9 cellular contexts compared by ENCODE assay signal in genomic region chr14:92670967-92671366, GRCh38.
A peak's percentile ranks its signal among the peaks of the same experiment; 100 is the strongest.
DNase-seq lines count a peak whose midpoint lies in the region; ATAC-seq and TF ChIP-seq lines count a peak whose summit lies in the region.
"Had no signal": no experiment of that assay in that cellular context is flagged by ENCODE, and none has a peak within 500 bp of the region (broad histone marks: within the 10 kb centered on the region; RNA-seq: fewer than 3 reads in every experiment).

No MANE protein-coding gene starts in this region.

- POLR2A ChIA-PET in PC-3 (lab: Charles Lee; ENCODE audit: unreplicated experiment), result no interaction called here

- BruUV-seq in PC-3 (replicated peaks; lab: Mats Ljungman, UMichigan), result no TSS peak

- H3K36me3 ChIP-seq in PC-3 (ENCODE audit: low read depth, low read length), result no peaks in the 10 kb centered on the region

- intact Hi-C loops in activated naive CD4-positive, alpha-beta T cell treated with anti-CD3 and anti-CD28 coated beads for 36 hours (cut with micrococcal nuclease), result no loop called here
- intact Hi-C loops in PC-3 (cut with micrococcal nuclease), result no loop called here

- no peaks in the 10 kb centered on the region for H3F3A ChIP-seq in PC-3 (ENCODE audit: low read length, unreplicated experiment)

- H3K27me3 Mint-ChIP-seq in activated naive CD4-positive, alpha-beta T cell treated with anti-CD3 and anti-CD28 coated beads for 36 hours (ENCODE audit: low read depth), result no peaks in the 10 kb centered on the region
- H3K27me3 Mint-ChIP-seq in stimulated activated naive CD8-positive, alpha-beta T cell treated with anti-CD3 and anti-CD28 coated beads, Interleukin-15, amount 100 ng/mL, for 72 hours, result no peaks in the 10 kb centered on the region

- peaks cover 17 to 31% of the 10 kb centered on the region in 2 donors for H3K36me3 Mint-ChIP-seq in activated naive CD4-positive, alpha-beta T cell treated with anti-CD3 and anti-CD28 coated beads, Interleukin-2, amount 50 U/mL, for 72 hours
- H3K36me3 Mint-ChIP-seq in activated naive CD4-positive, alpha-beta T cell treated with anti-CD3 and anti-CD28 coated beads for 36 hours (ENCODE audit: low read depth), result peaks cover 19% of the 10 kb centered on the region

- H3K79me2 ChIP-seq in PC-3 (ENCODE audit: low read length), result no peaks in the 10 kb centered on the region

- peak overlapping the region; percentile 60 to 83 for H3K27ac Mint-ChIP-seq in activated naive CD4-positive, alpha-beta T cell treated with anti-CD3 and anti-CD28 coated beads, Interleukin-2, amount 50 U/mL, for 72 hours
- no peak overlapping the region for H3K27ac Mint-ChIP-seq in activated naive CD4-positive, alpha-beta T cell treated with anti-CD3 and anti-CD28 coated beads for 36 hours
- H3K27ac Mint-ChIP-seq in stimulated activated naive CD8-positive, alpha-beta T cell treated with anti-CD3 and anti-CD28 coated beads, Interleukin-15, amount 100 ng/mL, for 72 hours, result peak overlapping the region in 1 of 2 donors; percentile 90

- 0 out of 2 replicates have a peak, but pooled peaks cover 4% of the 10 kb centered on the region for H3K4me1 ChIP-seq in PC-3 (ENCODE audit: insufficient read depth, low read length)

- TF ChIP-seq CTCF in fibroblast of mammary gland (conservative IDR thresholded peaks at IDR 0.05; ENCODE audit: control insufficient read depth, insufficient read depth, low read depth, low read length) (no peak), PC-3 (conservative IDR thresholded peaks at IDR 0.05; ENCODE audit: low read depth, low read length) (no peak)

- ATAC-seq in activated naive CD4-positive, alpha-beta T cell treated with anti-CD3 and anti-CD28 coated beads, Interleukin-2, amount 50 U/mL, for 72 hours, result peak in 1 of 2 donors; percentile 80
- peak; percentile 37 for ATAC-seq in stimulated activated naive CD8-positive, alpha-beta T cell treated with anti-CD3 and anti-CD28 coated beads, Interleukin-15, amount 100 ng/mL, for 72 hours
- ATAC-seq in PC-3 (no peak), GM18907 (IDR thresholded peaks at IDR 0.05; ENCODE audit: unreplicated experiment) (no peak)

- H3K4me1 Mint-ChIP-seq in activated naive CD4-positive, alpha-beta T cell treated with anti-CD3 and anti-CD28 coated beads for 36 hours (ENCODE audit: low read depth), result peaks cover 73% of the 10 kb centered on the region
- H3K4me1 Mint-ChIP-seq in stimulated activated naive CD8-positive, alpha-beta T cell treated with anti-CD3 and anti-CD28 coated beads, Interleukin-15, amount 100 ng/mL, for 72 hours, result peaks cover 96% of the 10 kb centered on the region

- H3K9me2 ChIP-seq in PC-3 (replicated peaks; ENCODE audit: low read length), result no peaks in the 10 kb centered on the region

- H3K4me3 Mint-ChIP-seq in activated naive CD4-positive, alpha-beta T cell treated with anti-CD3 and anti-CD28 coated beads for 36 hours, result no peak overlapping the region
- H3K4me3 Mint-ChIP-seq in stimulated activated naive CD8-positive, alpha-beta T cell treated with anti-CD3 and anti-CD28 coated beads, Interleukin-15, amount 100 ng/mL, for 72 hours, result no peak overlapping the region

- no peak overlapping the region for H3K27ac ChIP-seq in PC-3 (ENCODE audit: low read length)
- H3K27ac ChIP-seq: coronary artery had no signal

- CTCF ChIA-PET in activated naive CD4-positive, alpha-beta T cell treated with anti-CD3 and anti-CD28 coated beads for 36 hours (lab: Charles Lee), result interaction anchor here (0.9 to 1.5 kb wide), 6 partner anchors 10 to 58 kb away, joined by 3 to 8 read pairs (median 4); no protein-coding TSS in a partner anchor
- CTCF ChIA-PET in PC-3 (lab: Charles Lee), result no interaction called here

- H3K9ac ChIP-seq in PC-3 (ENCODE audit: low read length), result no peak overlapping the region

- no peaks in the 10 kb centered on the region for H4K20me1 ChIP-seq in PC-3 (ENCODE audit: low read length)

- DNase-seq in activated naive CD4-positive, alpha-beta T cell treated with anti-CD3 and anti-CD28 coated beads, Interleukin-2, amount 50 U/mL, for 72 hours (ENCODE audit: low spot score in 2 of 2), result no peak
- DNase-seq in activated naive CD4-positive, alpha-beta T cell treated with anti-CD3 and anti-CD28 coated beads for 36 hours, result no peak
- DNase-seq in RKO (ENCODE audit: low spot score), result peak; percentile 28
- DNase-seq in fibroblast of mammary gland (ENCODE audit: low read depth), result peak; percentile 83
- no peak for DNase-seq in stimulated activated naive CD8-positive, alpha-beta T cell treated with anti-CD3 and anti-CD28 coated beads, Interleukin-15, amount 100 ng/mL, for 72 hours
- DNase-seq in PC-3, result no peak
- no peak for DNase-seq in NCI-H2196 (lab: John Stamatoyannopoulos, UW; ENCODE audit: unreplicated experiment)

- H3K4me3 ChIP-seq in fibroblast of mammary gland (ENCODE audit: control insufficient read depth, low read depth, low read length) (no peak overlapping the region), PC-3 (ENCODE audit: low read length) (no peak overlapping the region)
- H3K4me3 ChIP-seq: coronary artery had no signal

- no peaks in the 10 kb centered on the region for H3K9me3 ChIP-seq in PC-3 (ENCODE audit: low read length)

- no peaks in the 10 kb centered on the region for H3K9me3 Mint-ChIP-seq in activated naive CD4-positive, alpha-beta T cell treated with anti-CD3 and anti-CD28 coated beads, Interleukin-2, amount 50 U/mL, for 72 hours
- H3K9me3 Mint-ChIP-seq in activated naive CD4-positive, alpha-beta T cell treated with anti-CD3 and anti-CD28 coated beads for 36 hours, result no peaks in the 10 kb centered on the region
- H3K9me3 Mint-ChIP-seq in stimulated activated naive CD8-positive, alpha-beta T cell treated with anti-CD3 and anti-CD28 coated beads, Interleukin-15, amount 100 ng/mL, for 72 hours, result no peaks in the 10 kb centered on the region

- H3K4me2 ChIP-seq in PC-3 (ENCODE audit: low read length), result no peak overlapping the region

- H2AFZ ChIP-seq in PC-3 (ENCODE audit: low read length), result no peak overlapping the region

- no peaks in the 10 kb centered on the region for H3K27me3 ChIP-seq in PC-3 (ENCODE audit: low read length)

Comparison
In these comparisons a context has a peak if more than half of its experiments do, and no peak if none do; other contexts are left out.
1. DNase-seq: peak in RKO (single experiment) and fibroblast of mammary gland (single experiment); none in activated naive CD4-positive, alpha-beta T cell treated with anti-CD3 and anti-CD28 coated beads, Interleukin-2, amount 50 U/mL, for 72 hours (0 of 2), activated naive CD4-positive, alpha-beta T cell treated with anti-CD3 and anti-CD28 coated beads for 36 hours (single experiment), stimulated activated naive CD8-positive, alpha-beta T cell treated with anti-CD3 and anti-CD28 coated beads, Interleukin-15, amount 100 ng/mL, for 72 hours (0 of 2), PC-3 (single experiment) and NCI-H2196 (single experiment).